8 cellular contexts compared by ENCODE assay signal in genomic region chr9:135412308-135413085, GRCh38.
DNase-seq lines count a peak whose midpoint lies in the region; ATAC-seq, FAIRE-seq and TF ChIP-seq lines count a peak whose summit lies in the region.
"Not testable (repeated sequence)": the region's sequence is repeated elsewhere in the genome, so short reads cannot be mapped to it uniquely, and the experiment has no call there.

No MANE protein-coding gene starts in this region.

- not testable (repeated sequence) for H3K9me3 Mint-ChIP-seq in activated T-cell treated with anti-CD3 and anti-CD28 coated beads, Interleukin-2, amount 50 U/mL, for 72 hours

- TF ChIP-seq CTCF in AG09309 (IDR thresholded peaks at IDR 0.05; ENCODE audit: control insufficient read depth, insufficient read depth, low read depth, low read length, missing control alignments) (peak; percentile 81), lower lobe of right lung (IDR thresholded peaks at IDR 0.05) (peak; percentile 100)

- H3K27me3 Mint-ChIP-seq in activated T-cell treated with anti-CD3 and anti-CD28 coated beads, Interleukin-2, amount 50 U/mL, for 72 hours (ENCODE audit: low read depth), result not testable (repeated sequence)

- not testable (repeated sequence) for H3K4me3 Mint-ChIP-seq in activated T-cell treated with anti-CD3 and anti-CD28 coated beads, Interleukin-2, amount 50 U/mL, for 72 hours

- not testable (repeated sequence) for H3K4me3 ChIP-seq in AG09309 (ENCODE audit: control insufficient read depth, low read depth, low read length); SJSA1; lower lobe of right lung

- H3K27ac Mint-ChIP-seq in activated T-cell treated with anti-CD3 and anti-CD28 coated beads, Interleukin-2, amount 50 U/mL, for 72 hours, result not testable (repeated sequence)

- intact Hi-C loops in lower lobe of right lung (cut with DNase I), result not testable (repeated sequence)

- H3K36me3 ChIP-seq in SJSA1, lower lobe of right lung: not testable (repeated sequence)

- not testable (repeated sequence) for H3K9me3 ChIP-seq in SJSA1 (replicated peaks); lower lobe of right lung

- ATAC-seq in activated T-cell treated with anti-CD3 and anti-CD28 coated beads, Interleukin-2, amount 50 U/mL, for 72 hours (replicated peaks in 1 of 2), result peak; percentile 77 to 79
- ATAC-seq in lower lobe of right lung, result peak; percentile 89 to 93

- not testable (repeated sequence) for H3K27me3 ChIP-seq in SJSA1 (replicated peaks)
- H3K27me3 ChIP-seq in lower lobe of right lung (ENCODE audit: low read depth), result peaks cover 26% of the 10 kb centered on the region

- not testable (repeated sequence) for H3K27ac ChIP-seq in SJSA1, lower lobe of right lung

- not testable (repeated sequence) for H3K4me1 Mint-ChIP-seq in activated T-cell treated with anti-CD3 and anti-CD28 coated beads, Interleukin-2, amount 50 U/mL, for 72 hours (ENCODE audit: low read depth)

- H3K4me1 ChIP-seq in SJSA1 (replicated peaks); lower lobe of right lung: not testable (repeated sequence)

- FAIRE-seq in GM19239 (lab: Jason Lieb, UNC), result peak; percentile 69

- not testable (repeated sequence) for DNase-seq in AG09309 (ENCODE audit: low read depth)
- DNase-seq in GM19239 (ENCODE audit: insufficient read length, low spot score), result peak; percentile 88
- DNase-seq in NCI-H1105 treated with DMSO at 0.1 percent for 48 hours (lab: John Stamatoyannopoulos, UW), result peak; percentile 65
- peak; percentile 57 to 63 for DNase-seq in SJSA1 (ENCODE audit: low read depth in 1 of 2, low spot score in 2 of 2)
- peak; percentile 65 to 83 for DNase-seq in activated T-cell treated with anti-CD3 and anti-CD28 coated beads, Interleukin-2, amount 50 U/mL, for 72 hours
- DNase-seq in epidermal melanocyte (ENCODE audit: insufficient read length, low spot score), result peak; percentile 71
- peak; percentile 74 for DNase-seq in lower lobe of right lung
- DNase-seq in stimulated activated CD4-positive, alpha-beta T cell treated with anti-CD3 and anti-CD28 coated beads, Interleukin-2, amount 100 ng/mL, for 24 hours, result peak; percentile 75 to 82

- not testable (repeated sequence) for H3K36me3 Mint-ChIP-seq in activated T-cell treated with anti-CD3 and anti-CD28 coated beads, Interleukin-2, amount 50 U/mL, for 72 hours (ENCODE audit: insufficient read depth in 2 of 2)
